In genomic region chr3:158718490-158719170, GRCh38 we compare ENCODE assay signal across 11 cellular contexts. TPM values are rescaled to one million over a fixed set of nuclear protein-coding genes. Genes with fewer than 3 reads are reported as not detected.
DNase-seq lines count a peak whose midpoint lies in the region; ATAC-seq, FAIRE-seq and TF ChIP-seq lines count a peak whose summit lies in the region.
"Had no signal": no experiment of that assay in that cellular context is flagged by ENCODE, and none has a peak within 500 bp of the region (broad histone marks: within the 10 kb centered on the region; RNA-seq: fewer than 3 reads in every experiment).

No MANE protein-coding gene starts in this region.

- POLR2A ChIA-PET in A549 (lab: Yijun Ruan, JAX): interaction anchor here (0.6 to 0.9 kb wide), 2 partner anchors 18 to 91 kb away, joined by 3 to 5 read pairs; no protein-coding TSS in a partner anchor

- peak overlapping the region; percentile 42 for H3K4me2 ChIP-seq in A549
- H3K4me2 ChIP-seq: BLaER1 had no signal

- H3K4me3 ChIP-seq in A549 (no peak overlapping the region), HFF-Myc (replicated peaks; ENCODE audit: low read depth, low read length) (no peak overlapping the region), ovary (no peak overlapping the region)
- H3K4me3 ChIP-seq: BLaER1 had no signal

- 41% methylated on average over 5 of the region's 5 CpGs for WGBS in A549 (ENCODE audit: missing lambda C conversion rate)
- 63 to 78% (median 75%) methylated on average over 5 of the region's 5 CpGs for WGBS in ovary, 3 donors

- DNase-seq in A549 (ENCODE audit: low read depth in 1 of 2, low spot score in 1 of 2) (peak; percentile 34 to 85), HFF-Myc (ENCODE audit: extremely low read depth, low read depth) (peak; percentile 96), astrocyte of the hippocampus (ENCODE audit: low read depth, low spot score) (peak; percentile 95), left ventricle myocardium superior (no peak), NCI-H1436 treated with DMSO at 0.1 percent for 48 hours (lab: John Stamatoyannopoulos, UW) (no peak), ovary (no peak)
- DNase-seq in effector CD4-positive, alpha-beta T cell: no peak
- DNase-seq: NCI-H446 treated with DMSO at 0.1 percent for 48 hours, small intestine had no signal

- intact Hi-C loops in left ventricle myocardium superior (cut with micrococcal nuclease): no loop called here
- intact Hi-C loops in ovary (cut with DNase I): no loop called here

- TF ChIP-seq EP300 in A549 (IDR thresholded peaks at IDR 0.05): 0 out of 5 replicates have a peak, but pooled peaks of 1 of the 2 experiments have one; percentile 36
- no peak for TF ChIP-seq EP300 in ovary (IDR thresholded peaks at IDR 0.05)

- CTCF ChIA-PET in A549 (lab: Yijun Ruan, JAX): interaction anchor here (0.6 to 12.4 kb wide), 10 partner anchors 9 to 74 kb away, joined by 3 to 71 read pairs (median 4); partner anchors contain the start of genes GFM1 and LXN

- FAIRE-seq in A549 (lab: Jason Lieb, UNC): no peak
- FAIRE-seq: small intestine had no signal

- no peaks in the 10 kb centered on the region for H3K27me3 ChIP-seq in ovary
- H3K27me3 ChIP-seq: BLaER1 had no signal

- H3K9me3 ChIP-seq in A549 (no peaks in the 10 kb centered on the region), ovary (no peaks in the 10 kb centered on the region)
- H3K9me3 ChIP-seq: BLaER1 had no signal

- peaks cover 79% of the 10 kb centered on the region for H3K4me1 ChIP-seq in A549
- peaks cover 12% of the 10 kb centered on the region for H3K4me1 ChIP-seq in ovary (ENCODE audit: insufficient read depth)

- no peak for TF ChIP-seq CTCF in A549 (IDR thresholded peaks at IDR 0.05)
- no peak for TF ChIP-seq CTCF in HFF-Myc (IDR thresholded peaks at IDR 0.05; ENCODE audit: low read depth, low read length, missing control alignments)
- no peak for TF ChIP-seq CTCF in ovary (IDR thresholded peaks at IDR 0.05)

- ATAC-seq in A549 (peak; percentile 51 to 65), left ventricle myocardium superior (peak; percentile 44), HG03354 (IDR thresholded peaks at IDR 0.05; ENCODE audit: poor library complexity, severe bottlenecking, unreplicated experiment) (no peak)

- no peak for TF ChIP-seq RAD21 in A549 (conservative IDR thresholded peaks at IDR 0.05 in 1 of 2, IDR thresholded peaks at IDR 0.05 in 1 of 2)

- no peaks in the 10 kb centered on the region for H3K36me3 ChIP-seq in ovary

- TF ChIP-seq POLR2A in A549 (IDR thresholded peaks at IDR 0.05; ENCODE audit: low read length): no peak
- no peak for TF ChIP-seq POLR2A in ovary (IDR thresholded peaks at IDR 0.05)

- H3K27ac ChIP-seq in A549 (peak overlapping the region; percentile 63 to 90), ovary (no peak overlapping the region)
- H3K27ac ChIP-seq: BLaER1 had no signal

TF ChIP-seq in A549, 52 proteins besides CTCF, POLR2A, EP300 and RAD21:
- TF ChIP-seq CBX8 (IDR thresholded peaks at IDR 0.05) (no peak), HOXA7 (CRISPR knock-in tag; IDR thresholded peaks at IDR 0.05) (no peak), CEBPB (IDR thresholded peaks at IDR 0.05) (0 out of 4 replicates have a peak, but pooled peaks of 1 of the 2 experiments have one; percentile 2), JUNB (IDR thresholded peaks at IDR 0.05) (peak; percentile 42; the same call in 1 of the 2 replicates), NFE2L2 (conservative IDR thresholded peaks at IDR 0.05; ENCODE audit: low read length) (no peak), ATOH8 (CRISPR knock-in tag; IDR thresholded peaks at IDR 0.05; ENCODE audit: low read depth) (no peak), FOSL2 (IDR thresholded peaks at IDR 0.05) (no peak), FOSL2 (CRISPR knock-in tag; IDR thresholded peaks at IDR 0.05) (no peak; the same call in 1 of the 2 replicates), CHD4 (IDR thresholded peaks at IDR 0.05; ENCODE audit: borderline replicate concordance) (no peak), TP53 (CRISPR knock-in tag; IDR thresholded peaks at IDR 0.05) (no peak), REST (IDR thresholded peaks at IDR 0.05) (no peak), BCL3 (IDR thresholded peaks at IDR 0.05) (no peak), JUN (IDR thresholded peaks at IDR 0.05) (peak; percentile 41 to 51; a peak in 1 of 5 replicates), HES2 (IDR thresholded peaks at IDR 0.05) (no peak), FOSB (CRISPR knock-in tag; IDR thresholded peaks at IDR 0.05) (no peak), NPAS2 (CRISPR knock-in tag; IDR thresholded peaks at IDR 0.05; ENCODE audit: borderline replicate concordance) (no peak), HOXB5 (CRISPR knock-in tag; IDR thresholded peaks at IDR 0.05) (no peak), E2F6 (IDR thresholded peaks at IDR 0.05; ENCODE audit: borderline replicate concordance, low read depth) (no peak), MAFK (IDR thresholded peaks at IDR 0.05; ENCODE audit: partially characterized antibody) (no peak), MYC (IDR thresholded peaks at IDR 0.05; ENCODE audit: borderline replicate concordance, low read length) (no peak), CHD2 (IDR thresholded peaks at IDR 0.05; ENCODE audit: low read length, partially characterized antibody) (no peak)

RNA-seq across cellular contexts. Expression of gene RARRES1, which starts 13.6 kb away (rescaled TPM):
- polyA plus RNA-seq in A549 (2011; rRNA removed) (33.4 and 38.4 TPM in 2 replicates), A549 (2017; fragmentation: RNase III; extraction: RNeasy Plus Mini Kit Qiagen cat#74134 plus additional on column Dnase treatment) (8.5 to 16.6 TPM (median 10.9 TPM) in 3 replicates), ovary (10 to 100 TPM; 30.1 to 33.8 TPM)
- 2.5 and 3.5 TPM in 2 replicates for polyA plus RNA-seq in A549 (2012; cell fraction: cytosol; rRNA removed)
- polyA plus RNA-seq in A549 (2012; cell fraction: nucleus; rRNA removed): 5.2 and 5.5 TPM in 2 replicates
- 2.9 and 3.5 TPM in 2 replicates for polyA minus RNA-seq in A549 (2011; rRNA and poly(A)+ RNA removed)
- total RNA-seq in left ventricle myocardium superior (14.6 TPM), ovary (100 to 1,000 TPM in 4 of 7 donors, 10 to 100 TPM in 3; 11.1 to 283 (median 118) TPM)

RNA-seq across cellular contexts. Expression of gene LXN, which starts 46.2 kb away (rescaled TPM):
- polyA plus RNA-seq in A549 (2011; rRNA removed) (131 and 135 TPM in 2 replicates), A549 (2017; fragmentation: RNase III; extraction: RNeasy Plus Mini Kit Qiagen cat#74134 plus additional on column Dnase treatment) (36.5 to 51.8 TPM (median 37.9 TPM) in 3 replicates), ovary (10 to 100 TPM; 38.4 to 48.4 TPM)
- 40.2 and 45.0 TPM in 2 replicates for polyA plus RNA-seq in A549 (2012; cell fraction: cytosol; rRNA removed)
- polyA plus RNA-seq in A549 (2012; cell fraction: nucleus; rRNA removed): 18.5 and 19.1 TPM in 2 replicates
- polyA minus RNA-seq in A549 (2011; rRNA and poly(A)+ RNA removed): 20.4 and 31.8 TPM in 2 replicates
- total RNA-seq in left ventricle myocardium superior (3.3 TPM), ovary (10 to 100 TPM; 16.5 to 82.9 (median 43.5) TPM)

Comparison
In these comparisons a context has a peak if more than half of its experiments do, and no peak if none do; other contexts are left out.
1. DNase-seq: peak in A549 (2 of 2), HFF-Myc (single experiment) and astrocyte of the hippocampus (single experiment); none in left ventricle myocardium superior (single experiment), NCI-H1436 treated with DMSO at 0.1 percent for 48 hours (single experiment), effector CD4-positive, alpha-beta T cell (single experiment) and ovary (0 of 5).
2. H3K27ac ChIP-seq: peak in A549 (2 of 2); none in ovary (0 of 2).